Comparison of ENCODE assay signal across 24 cellular contexts in genomic region chr7:65925040-65925439, GRCh38.
"Had no signal": no experiment of that assay in that cellular context is flagged by ENCODE, and none has a peak within 500 bp of the region (broad histone marks: within the 10 kb centered on the region; RNA-seq: fewer than 3 reads in every experiment).

No MANE protein-coding gene starts in this region.

- DNase-seq: hypothalamus; islet precursor cell; left ventricle myocardium inferior; mesendoderm; naive B cell; natural killer cell; ovary; stimulated activated CD4-positive, alpha-beta T cell treated with anti-CD3 and anti-CD28 coated beads, Interleukin-12 subunit alpha, Interleukin-12 subunit beta, amount 100 ng/mL, for 4 hours; stimulated activated CD4-positive, alpha-beta T cell treated with anti-CD3 and anti-CD28 coated beads, Interleukin-15, amount 100 ng/mL, for 24 hours; stimulated activated CD4-positive, alpha-beta T cell treated with anti-CD3 and anti-CD28 coated beads, Interleukin-2, amount 100 ng/mL, for 24 hours; stimulated activated CD4-positive, alpha-beta T cell treated with anti-CD3 and anti-CD28 coated beads, Interleukin-4, amount 100 ng/mL, for 1 hour; stimulated activated naive CD4-positive, alpha-beta T cell; uterus had no signal

- H3K27ac Mint-ChIP-seq: mesothelial cell of epicardium; naive B cell; natural killer cell; progenitor cell of endocrine pancreas; stimulated activated naive CD8-positive, alpha-beta T cell treated with anti-CD3 and anti-CD28 coated beads, Interleukin-15, Interleukin-2, amounts not matched to agents 100 ng/mL and 50 ng/mL, for 24 hours; type B pancreatic cell had no signal

- H3K4me3 ChIP-seq: left ventricle myocardium inferior, lung, ovary, right atrium auricular region, skin epidermis, suprapubic skin, thoracic aorta, tibial nerve, uterus had no signal

- H3K9me3 Mint-ChIP-seq: mesothelial cell of epicardium; naive B cell; natural killer cell; stimulated activated naive CD8-positive, alpha-beta T cell treated with anti-CD3 and anti-CD28 coated beads, Interleukin-15, Interleukin-2, amounts not matched to agents 100 ng/mL and 50 ng/mL, for 24 hours; type B pancreatic cell had no signal

- H3K4me3 Mint-ChIP-seq: mesothelial cell of epicardium; naive B cell; natural killer cell; stimulated activated naive CD8-positive, alpha-beta T cell treated with anti-CD3 and anti-CD28 coated beads, Interleukin-15, Interleukin-2, amounts not matched to agents 100 ng/mL and 50 ng/mL, for 24 hours; type B pancreatic cell had no signal

- H3K27ac ChIP-seq: left ventricle myocardium inferior, ovary, right atrium auricular region, skin epidermis, suprapubic skin, thoracic aorta, tibial nerve, uterus had no signal

- H3K36me3 ChIP-seq: left ventricle myocardium inferior, ovary, right atrium auricular region, suprapubic skin, thoracic aorta, tibial nerve, uterus had no signal

- H3K27me3 ChIP-seq: ovary, right atrium auricular region, suprapubic skin, tibial nerve, uterus had no signal

- H3K36me3 Mint-ChIP-seq: natural killer cell had no signal

- ATAC-seq: natural killer cell, sciatic nerve had no signal

- H3K9me3 ChIP-seq: left ventricle myocardium inferior, ovary, right atrium auricular region, suprapubic skin, thoracic aorta, tibial nerve, uterus had no signal

- H3K4me1 ChIP-seq: right atrium auricular region, suprapubic skin, tibial nerve, uterus had no signal
